8 cellular contexts compared by ENCODE assay signal in genomic region chr13:91347212-91347995, GRCh38. TPM values are rescaled to one million over a fixed set of nuclear protein-coding genes. Genes with fewer than 3 reads are reported as not detected.
A peak's percentile ranks its signal among the peaks of the same experiment; 100 is the strongest.
DNase-seq lines count a peak whose midpoint lies in the region; ATAC-seq and TF ChIP-seq lines count a peak whose summit lies in the region.

TSS of gene MIR17HG (plus strand) at chr13:91347687.

- peak; percentile 96 for TF ChIP-seq POLR2A in GM15510 (IDR thresholded peaks at IDR 0.05; ENCODE audit: borderline replicate concordance, extremely low read depth, insufficient read length)
- TF ChIP-seq POLR2A in upper lobe of left lung (IDR thresholded peaks at IDR 0.05): peak in 3 of 4 donors; percentile 63 to 89 (median 81)

- H3K4me3 ChIP-seq in heart right ventricle: peak within 1 kb of the TSS; percentile 63 to 97 (median 76)
- peak within 1 kb of the TSS; percentile 40 to 94 (median 90) for H3K4me3 ChIP-seq in upper lobe of left lung

- peaks cover 0 to 27% (median 0%) of the 10 kb centered on the region in 9 donors for H3K36me3 ChIP-seq in heart right ventricle
- H3K36me3 ChIP-seq in upper lobe of left lung: peaks cover 0 to 19% (median 6%) of the 10 kb centered on the region in 4 donors

- ATAC-seq in HG02870 (IDR thresholded peaks at IDR 0.05; ENCODE audit: unreplicated experiment): peak; percentile 46
- peak; percentile 84 to 94 (median 90) for ATAC-seq in heart right ventricle
- peak; percentile 92 to 93 for ATAC-seq in upper lobe of left lung (ENCODE audit: low FRiP score in 2 of 2)

- H3K4me1 ChIP-seq in heart right ventricle (peaks cover 4 to 33% (median 20%) of the 10 kb centered on the region in 9 donors), upper lobe of left lung (peaks cover 12 to 33% (median 26%) of the 10 kb centered on the region in 4 donors)

- 0 to 1% (median 0%) methylated on average over 72 to 103 of the region's 103 CpGs for WGBS in adipose tissue, 3 donors
- WGBS in heart right ventricle, 2 donors: 0% methylated on average over 91 to 103 of the region's 103 CpGs
- 0 to 1% methylated on average over 12 to 42 of the region's 103 CpGs for WGBS in upper lobe of left lung, 2 donors

- intact Hi-C loops in heart right ventricle (cut with DNase I): no loop called here
- intact Hi-C loops in posterior vena cava (cut with DNase I): no loop called here

- no peak for TF ChIP-seq CTCF in heart right ventricle (IDR thresholded peaks at IDR 0.05)
- peak in 1 of 6 experiments; percentile 15 for TF ChIP-seq CTCF in upper lobe of left lung (IDR thresholded peaks at IDR 0.05)

- peaks cover 0 to 32% (median 0%) of the 10 kb centered on the region in 7 donors for H3K27me3 ChIP-seq in heart right ventricle
- no peaks in the 10 kb centered on the region for H3K27me3 ChIP-seq in upper lobe of left lung

- DNase-seq in NCI-H146 (lab: John Stamatoyannopoulos, UW) (peak; percentile 98), T-helper 1 cell (peak; percentile 74 to 94 (median 81)), heart right ventricle (peak; percentile 85 to 89), posterior vena cava (ENCODE audit: low spot score) (peak; percentile 95), upper lobe of left lung (peak; percentile 92 to 98)

- H3K27ac ChIP-seq in adipose tissue (ENCODE audit: low read depth, low read length): peak within 1 kb of the TSS; percentile 31
- H3K27ac ChIP-seq in heart right ventricle: peak within 1 kb of the TSS; percentile 79 to 99 (median 94)
- H3K27ac ChIP-seq in upper lobe of left lung: peak within 1 kb of the TSS; percentile 89 to 98 (median 92)

- TF ChIP-seq EP300 in upper lobe of left lung (IDR thresholded peaks at IDR 0.05): no peak

- H3K9me3 ChIP-seq in heart right ventricle (no peaks in the 10 kb centered on the region), upper lobe of left lung (no peaks in the 10 kb centered on the region)

RNA-seq across cellular contexts. Expression of gene MIR17HG, which starts in this region (rescaled TPM):
- polyA plus RNA-seq in adipose tissue (1 to 10 TPM; 1.4 to 2.7 (median 2.4) TPM), heart right ventricle (1 to 10 TPM in 1 of 2 donors, under 1 TPM in 1; 0.41 to 5.0 TPM)
- total RNA-seq in heart right ventricle (1 to 10 TPM in 5 of 10 donors, under 1 TPM in 5; 0.53 to 2.9 (median 1.1) TPM), posterior vena cava (1 to 10 TPM; 2.6 to 3.4 TPM), upper lobe of left lung (1 to 10 TPM in 5 of 6 donors, not detected in 1; 3.1 to 4.5 (median 4.2) TPM)

Comparison
In these comparisons a context has a peak if more than half of its experiments do, and no peak if none do; other contexts are left out.
1. Peak in every context shown above with its lines: DNase-seq, ATAC-seq, H3K4me3 ChIP-seq and H3K27ac ChIP-seq.
2. H3K27ac ChIP-seq: peak in every context shown above with its lines; median percentile 94 in heart right ventricle; 92 in upper lobe of left lung; 31 in adipose tissue.